ENCODE assay signal across 10 cellular contexts in genomic region chr2:176130917-176131616, GRCh38. TPM values are rescaled to one million over a fixed set of nuclear protein-coding genes. Genes with fewer than 3 reads are reported as not detected.
DNase-seq lines count a peak whose midpoint lies in the region; ATAC-seq and TF ChIP-seq lines count a peak whose summit lies in the region.
"Had no signal": no experiment of that assay in that cellular context is flagged by ENCODE, and none has a peak within 500 bp of the region (broad histone marks: within the 10 kb centered on the region; RNA-seq: fewer than 3 reads in every experiment).

No MANE protein-coding gene starts in this region.

- H3K27ac Mint-ChIP-seq in central memory CD8-positive, alpha-beta T cell (ENCODE audit: low read depth): peak overlapping the region; percentile 55
- H3K27ac Mint-ChIP-seq in natural killer cell treated with Interleukin-12 subunit alpha and Interleukin-12 subunit beta and Interleukin-15 and Interleukin-18, amount 100 ng/mL, for 72 hours: no peak overlapping the region

- H3K27me3 ChIP-seq in right atrium auricular region: peaks cover 37 to 53% of the 10 kb centered on the region in 2 donors

- peak overlapping the region; percentile 69 for H3K4me3 Mint-ChIP-seq in central memory CD8-positive, alpha-beta T cell
- H3K4me3 Mint-ChIP-seq in natural killer cell treated with Interleukin-12 subunit alpha and Interleukin-12 subunit beta and Interleukin-15 and Interleukin-18, amount 100 ng/mL, for 72 hours: peak overlapping the region; percentile 81

- intact Hi-C loops in left cardiac atrium (cut with DNase I): no loop called here

- no peaks in the 10 kb centered on the region for H3K9me3 Mint-ChIP-seq in central memory CD8-positive, alpha-beta T cell
- H3K9me3 Mint-ChIP-seq in natural killer cell treated with Interleukin-12 subunit alpha and Interleukin-12 subunit beta and Interleukin-15 and Interleukin-18, amount 100 ng/mL, for 72 hours: no peaks in the 10 kb centered on the region

- ATAC-seq in left cardiac atrium: no peak
- ATAC-seq in central memory CD8-positive, alpha-beta T cell (replicated peaks; ENCODE audit: extremely low read depth, poor library complexity, severe bottlenecking): no peak
- no peak for ATAC-seq in natural killer cell treated with Interleukin-12 subunit alpha and Interleukin-12 subunit beta and Interleukin-15 and Interleukin-18, amount 100 ng/mL, for 72 hours
- no peak for ATAC-seq in HG02885 (IDR thresholded peaks at IDR 0.05; ENCODE audit: poor library complexity, unreplicated experiment)

- DNase-seq in right atrium auricular region (ENCODE audit: low spot score) (no peak), left cardiac atrium (no peak), nucleus accumbens (lab: John Stamatoyannopoulos, UW) (no peak), LoVo (ENCODE audit: low spot score) (no peak), NCI-H146 (lab: John Stamatoyannopoulos, UW) (no peak)
- DNase-seq in central memory CD8-positive, alpha-beta T cell (ENCODE audit: low spot score in 2 of 2): no peak
- no peak for DNase-seq in natural killer cell treated with Interleukin-12 subunit alpha and Interleukin-12 subunit beta and Interleukin-15 and Interleukin-18, amount 100 ng/mL, for 72 hours (ENCODE audit: low spot score)
- DNase-seq: DMS 273 treated with DMSO at 0.1 percent for 48 hours, MV-4-11 had no signal

- H3K4me1 ChIP-seq in right atrium auricular region: peaks cover 0 to 23% of the 10 kb centered on the region in 2 donors

- peaks cover 90% of the 10 kb centered on the region for H3K27me3 Mint-ChIP-seq in central memory CD8-positive, alpha-beta T cell
- peaks cover 62 to 85% of the 10 kb centered on the region in 2 donors for H3K27me3 Mint-ChIP-seq in natural killer cell treated with Interleukin-12 subunit alpha and Interleukin-12 subunit beta and Interleukin-15 and Interleukin-18, amount 100 ng/mL, for 72 hours

- TF ChIP-seq CTCF in right atrium auricular region (IDR thresholded peaks at IDR 0.05): no peak

- peak overlapping the region; percentile 52 to 79 for H3K27ac ChIP-seq in right atrium auricular region

- H3K4me3 ChIP-seq in right atrium auricular region: peak overlapping the region; percentile 38 to 52

- no peaks in the 10 kb centered on the region for H3K9me3 ChIP-seq in right atrium auricular region

- no peaks in the 10 kb centered on the region for H3K36me3 ChIP-seq in right atrium auricular region

- peaks cover 40% of the 10 kb centered on the region for H3K4me1 Mint-ChIP-seq in central memory CD8-positive, alpha-beta T cell
- peaks cover 29 to 33% of the 10 kb centered on the region in 2 donors for H3K4me1 Mint-ChIP-seq in natural killer cell treated with Interleukin-12 subunit alpha and Interleukin-12 subunit beta and Interleukin-15 and Interleukin-18, amount 100 ng/mL, for 72 hours (ENCODE audit: low read depth in 2 of 2)

- H3K36me3 Mint-ChIP-seq in central memory CD8-positive, alpha-beta T cell (ENCODE audit: insufficient read depth): peaks cover 30% of the 10 kb centered on the region
- H3K36me3 Mint-ChIP-seq in natural killer cell treated with Interleukin-12 subunit alpha and Interleukin-12 subunit beta and Interleukin-15 and Interleukin-18, amount 100 ng/mL, for 72 hours: peaks cover 25% of the 10 kb centered on the region

RNA-seq across cellular contexts. Expression of gene HOXD8, which starts 1.6 kb away (rescaled TPM):
- total RNA-seq in right atrium auricular region (1 to 10 TPM in 1 of 2 donors, under 1 TPM in 1; 0.55 to 1.1 TPM), left cardiac atrium (1 to 10 TPM; 1.2 to 1.3 TPM)
- not detected for total RNA-seq in natural killer cell treated with Interleukin-12 subunit alpha and Interleukin-12 subunit beta and Interleukin-15 and Interleukin-18, amount 100 ng/mL, for 72 hours

RNA-seq across cellular contexts. Expression of gene HOXD9, which starts 8.5 kb away (rescaled TPM):
- total RNA-seq in right atrium auricular region (under 1 TPM in 1 of 2 donors, not detected in 1; 0.44 TPM), left cardiac atrium (under 1 TPM; 0.13 to 0.27 TPM)
- total RNA-seq in natural killer cell treated with Interleukin-12 subunit alpha and Interleukin-12 subunit beta and Interleukin-15 and Interleukin-18, amount 100 ng/mL, for 72 hours: not detected

RNA-seq across cellular contexts. Expression of gene HOXD10, which starts 14.5 kb away (rescaled TPM):
- total RNA-seq in right atrium auricular region (not detected), left cardiac atrium (not detected)
- not detected for total RNA-seq in natural killer cell treated with Interleukin-12 subunit alpha and Interleukin-12 subunit beta and Interleukin-15 and Interleukin-18, amount 100 ng/mL, for 72 hours

RNA-seq across cellular contexts. Expression of gene HOXD4, which starts 20.3 kb away (rescaled TPM):
- total RNA-seq in right atrium auricular region (under 1 TPM in 1 of 2 donors, not detected in 1; 0.52 TPM), left cardiac atrium (under 1 TPM; 0.29 to 0.53 TPM)
- total RNA-seq in natural killer cell treated with Interleukin-12 subunit alpha and Interleukin-12 subunit beta and Interleukin-15 and Interleukin-18, amount 100 ng/mL, for 72 hours: not detected

RNA-seq across cellular contexts. Expression of gene HOXD11, which starts 24.0 kb away (rescaled TPM):
- total RNA-seq in right atrium auricular region (not detected), left cardiac atrium (not detected)
- not detected for total RNA-seq in natural killer cell treated with Interleukin-12 subunit alpha and Interleukin-12 subunit beta and Interleukin-15 and Interleukin-18, amount 100 ng/mL, for 72 hours
